ENCODE assay signal across 26 cellular contexts in the genomic region with DNA sequence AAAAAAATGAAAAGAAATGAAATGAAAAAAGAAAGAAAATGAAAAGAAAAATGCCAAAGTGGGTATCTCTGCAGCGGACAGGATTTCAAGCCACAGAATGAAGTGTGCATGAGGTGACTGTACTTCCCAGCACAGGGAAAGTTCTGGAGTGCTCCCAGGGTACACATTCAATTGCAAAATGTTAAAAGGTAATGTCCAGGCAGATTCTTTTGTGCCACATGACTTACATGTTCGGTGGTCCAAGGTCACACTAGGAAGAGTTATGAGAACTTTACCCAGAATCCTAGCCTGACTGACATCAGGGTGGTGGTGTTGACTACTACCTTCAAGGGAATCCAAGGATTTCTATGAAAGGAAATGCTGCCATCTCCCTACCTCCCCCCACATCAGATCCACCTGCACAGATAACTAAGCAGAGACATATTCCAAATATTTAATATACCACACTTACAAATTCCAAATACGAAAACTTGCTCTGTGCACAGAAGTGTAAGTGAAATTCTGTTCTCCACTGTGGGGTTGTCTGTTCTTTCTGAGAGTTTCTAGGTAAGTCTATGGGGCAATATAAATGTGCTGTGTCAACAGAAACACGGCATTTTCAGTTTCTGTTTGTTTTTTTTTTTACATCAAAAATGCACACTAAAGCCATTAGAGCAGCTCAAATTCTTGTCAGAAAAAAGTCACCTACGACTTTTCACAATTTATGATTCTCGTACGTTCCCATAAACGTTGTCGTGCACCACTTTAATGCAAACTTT. TPM values are rescaled to one million over a fixed set of nuclear protein-coding genes. Genes with fewer than 3 reads are reported as not detected.
"Had no signal": no experiment of that assay in that cellular context is flagged by ENCODE, and none has a peak within 500 bp of the region (broad histone marks: within the 10 kb centered on the region; RNA-seq: fewer than 3 reads in every experiment).

No MANE protein-coding gene starts in this region.

- H3K27me3 Mint-ChIP-seq: activated naive CD4-positive, alpha-beta T cell treated with anti-CD3 and anti-CD28 coated beads, Interleukin-2, amount 50 U/mL, for 24 hours; dendritic cell treated with granulocyte-macrophage colony-stimulating factor and Interleukin-4, amounts not matched to agents 40 ng/mL and 50 ng/mL, for 4 days; naive B cell; type B pancreatic cell had no signal

- H3K4me3 ChIP-seq: body of pancreas, cardiac muscle cell, sigmoid colon, smooth muscle cell, thoracic aorta, vagina had no signal

- H3K27ac Mint-ChIP-seq: activated CD4-positive, alpha-beta memory T cell treated with anti-CD3 and anti-CD28 coated beads, Interleukin-2, amount 10 ng/mL, durations not matched to agents 7 days and 5 days; activated naive CD4-positive, alpha-beta T cell treated with anti-CD3 and anti-CD28 coated beads, Interleukin-2, amount 50 U/mL, for 24 hours; activated T-helper 1 cell treated with anti-CD3 and anti-CD28 coated beads, Interleukin-12 subunit alpha, Interleukin-12 subunit beta, Interleukin-2, Interleukin-4 antibody, amounts not matched to agents 30 ng/mL and 10 ng/mL and 1 ng/mL, durations not matched to agents 14 hours and 24 hours and 36 hours; dendritic cell treated with granulocyte-macrophage colony-stimulating factor and Interleukin-4, amounts not matched to agents 40 ng/mL and 50 ng/mL, for 4 days; immature natural killer cell; memory B cell; stimulated activated memory B cell treated with anti-CD40 and anti-IgM and Interleukin-4, amounts not matched to agents 10 μg/mL and 1 μg/mL and 100 μg/mL, for 72 hours; T-helper 17 cell; type B pancreatic cell had no signal

- H3K9me3 Mint-ChIP-seq: activated CD4-positive, alpha-beta memory T cell treated with anti-CD3 and anti-CD28 coated beads, Interleukin-2, amount 10 ng/mL, durations not matched to agents 7 days and 5 days; activated naive CD4-positive, alpha-beta T cell treated with anti-CD3 and anti-CD28 coated beads, Interleukin-2, amount 50 U/mL, for 24 hours; activated T-helper 1 cell treated with anti-CD3 and anti-CD28 coated beads, Interleukin-12 subunit alpha, Interleukin-12 subunit beta, Interleukin-2, Interleukin-4 antibody, amounts not matched to agents 30 ng/mL and 10 ng/mL and 1 ng/mL, durations not matched to agents 14 hours and 24 hours and 36 hours; dendritic cell treated with granulocyte-macrophage colony-stimulating factor and Interleukin-4, amounts not matched to agents 40 ng/mL and 50 ng/mL, for 4 days; immature natural killer cell; memory B cell; naive B cell; neural crest cell; stimulated activated memory B cell treated with anti-CD40 and anti-IgM and Interleukin-4, amounts not matched to agents 10 μg/mL and 1 μg/mL and 100 μg/mL, for 72 hours; type B pancreatic cell had no signal

- H3K27me3 ChIP-seq: body of pancreas, cardiac muscle cell, foreskin keratinocyte, sigmoid colon, vagina had no signal

- H3K4me1 ChIP-seq: body of pancreas, vagina had no signal

- DNase-seq: activated CD4-positive, alpha-beta memory T cell treated with anti-CD3 and anti-CD28 coated beads, Interleukin-2, amount 10 ng/mL, durations not matched to agents 7 days and 5 days; activated CD4-positive, alpha-beta T cell treated with anti-CD3 and anti-CD28 coated beads for 4 hours; activated CD4-positive, CD25-positive, alpha-beta regulatory T cell; activated gamma-delta T cell; activated T-cell treated with anti-CD3 and anti-CD28 coated beads for 4 hours; anterior cingulate cortex; body of pancreas; effector CD8-positive, alpha-beta T cell; foreskin keratinocyte; immature natural killer cell; left ventricle myocardium superior; naive B cell; sigmoid colon; stimulated activated CD4-positive, alpha-beta T cell treated with anti-CD3 and anti-CD28 coated beads, Interleukin-15, amount 100 ng/mL, for 24 hours; T-helper 17 cell had no signal

- ATAC-seq: body of pancreas; foreskin keratinocyte; left ventricle myocardium superior; stimulated activated memory B cell treated with anti-CD40 and anti-IgM and Interleukin-4, amounts not matched to agents 10 μg/mL and 1 μg/mL and 100 μg/mL, for 72 hours; T-helper 17 cell had no signal

- H3K4me2 ChIP-seq: smooth muscle cell had no signal

- H3K27ac ChIP-seq: body of pancreas, cardiac muscle cell, foreskin keratinocyte, sigmoid colon, thoracic aorta, vagina had no signal

- H3K36me3 ChIP-seq: cardiac muscle cell, thoracic aorta, vagina had no signal

- H3K4me1 Mint-ChIP-seq: activated CD4-positive, alpha-beta memory T cell treated with anti-CD3 and anti-CD28 coated beads, Interleukin-2, amount 10 ng/mL, durations not matched to agents 7 days and 5 days; activated naive CD4-positive, alpha-beta T cell treated with anti-CD3 and anti-CD28 coated beads, Interleukin-2, amount 50 U/mL, for 24 hours; immature natural killer cell; memory B cell; naive B cell; stimulated activated memory B cell treated with anti-CD40 and anti-IgM and Interleukin-4, amounts not matched to agents 10 μg/mL and 1 μg/mL and 100 μg/mL, for 72 hours; T-helper 17 cell had no signal

- H3K36me3 Mint-ChIP-seq: activated naive CD4-positive, alpha-beta T cell treated with anti-CD3 and anti-CD28 coated beads, Interleukin-2, amount 50 U/mL, for 24 hours; immature natural killer cell; memory B cell; naive B cell; stimulated activated memory B cell treated with anti-CD40 and anti-IgM and Interleukin-4, amounts not matched to agents 10 μg/mL and 1 μg/mL and 100 μg/mL, for 72 hours had no signal

- H3K4me3 Mint-ChIP-seq: activated CD4-positive, alpha-beta memory T cell treated with anti-CD3 and anti-CD28 coated beads, Interleukin-2, amount 10 ng/mL, durations not matched to agents 7 days and 5 days; activated naive CD4-positive, alpha-beta T cell treated with anti-CD3 and anti-CD28 coated beads, Interleukin-2, amount 50 U/mL, for 24 hours; activated T-helper 1 cell treated with anti-CD3 and anti-CD28 coated beads, Interleukin-12 subunit alpha, Interleukin-12 subunit beta, Interleukin-2, Interleukin-4 antibody, amounts not matched to agents 30 ng/mL and 10 ng/mL and 1 ng/mL, durations not matched to agents 14 hours and 24 hours and 36 hours; dendritic cell treated with granulocyte-macrophage colony-stimulating factor and Interleukin-4, amounts not matched to agents 40 ng/mL and 50 ng/mL, for 4 days; immature natural killer cell; memory B cell; naive B cell; neural crest cell; stimulated activated memory B cell treated with anti-CD40 and anti-IgM and Interleukin-4, amounts not matched to agents 10 μg/mL and 1 μg/mL and 100 μg/mL, for 72 hours; T-helper 17 cell; type B pancreatic cell had no signal

- H3K9me3 ChIP-seq: body of pancreas, sigmoid colon, thoracic aorta, vagina had no signal

RNA-seq across cellular contexts. Expression of gene CABYR, which starts 56.6 kb away (rescaled TPM):
- total RNA-seq: left ventricle myocardium superior had no signal
- polyA plus RNA-seq: immature natural killer cell had no signal
